11 cellular contexts compared by ENCODE assay signal in the genomic region with DNA sequence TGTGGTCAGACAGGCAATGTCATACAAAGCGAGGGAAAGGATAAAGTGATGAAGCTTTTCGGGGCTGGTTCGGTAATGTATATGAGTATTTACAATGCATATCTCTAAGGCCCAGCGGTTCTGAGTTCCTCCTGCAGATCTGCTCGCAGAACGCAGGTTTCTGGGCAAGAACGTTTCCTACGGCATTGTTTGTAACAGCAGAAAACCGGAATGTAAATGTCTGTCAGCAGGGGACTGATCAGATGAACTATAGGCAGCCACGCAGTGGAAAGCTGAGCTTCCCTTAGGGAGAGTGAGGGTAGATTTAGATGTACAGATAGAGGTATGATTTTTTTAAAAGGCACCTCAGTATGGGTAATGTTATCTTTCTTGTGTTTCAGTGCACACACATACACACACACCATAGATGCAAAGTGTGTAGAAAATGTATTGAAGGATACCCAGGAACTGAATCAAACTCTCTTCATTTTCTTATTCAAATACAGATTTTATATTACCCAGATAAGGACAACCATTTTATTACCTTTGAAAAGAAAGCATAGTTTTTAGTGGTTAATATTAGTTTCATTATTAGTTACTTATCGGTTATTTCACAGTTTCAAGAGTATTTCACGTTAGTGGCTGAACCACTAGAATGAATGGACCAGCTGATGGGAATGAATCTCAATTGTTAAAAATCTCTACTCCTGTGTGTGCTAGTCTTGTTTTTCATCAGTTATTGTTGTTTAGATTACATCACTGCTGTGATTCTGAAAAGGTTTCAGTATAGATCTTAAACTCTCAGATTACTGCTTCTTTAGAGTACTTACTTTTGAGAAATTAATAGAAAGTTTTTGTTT. TPM values are rescaled to one million over a fixed set of nuclear protein-coding genes. Genes with fewer than 3 reads are reported as not detected.
DNase-seq lines count a peak whose midpoint lies in the region; ATAC-seq, FAIRE-seq and TF ChIP-seq lines count a peak whose summit lies in the region.
"Had no signal": no experiment of that assay in that cellular context is flagged by ENCODE, and none has a peak within 500 bp of the region (broad histone marks: within the 10 kb centered on the region; RNA-seq: fewer than 3 reads in every experiment).

No MANE protein-coding gene starts in this region.

- 88 to 92% (median 92%) methylated on average over 12 of the region's 12 CpGs for WGBS in spleen, 5 donors

- H3K9me3 ChIP-seq in spleen: no peaks in the 10 kb centered on the region
- H3K9me3 ChIP-seq: SJCRH30 had no signal

- intact Hi-C loops in spleen (cut with DNase I; ENCODE audit: low total_unique reads): loop anchor here (10.0 kb wide), 1 partner anchor 124 kb away; no protein-coding TSS in a partner anchor

- no peak for TF ChIP-seq POLR2A in spleen (IDR thresholded peaks at IDR 0.05)

- peak overlapping the region; percentile 76 for H3K27ac ChIP-seq in caudate nucleus (ENCODE audit: low read depth, low read length)
- H3K27ac ChIP-seq in spleen: no peak overlapping the region
- H3K27ac ChIP-seq: SJCRH30 had no signal

- no peaks in the 10 kb centered on the region for H3K27me3 ChIP-seq in spleen (replicated peaks in 1 of 7)
- H3K27me3 ChIP-seq: SJCRH30 had no signal

- peaks cover 0 to 21% (median 13%) of the 10 kb centered on the region in 6 donors for H3K4me1 ChIP-seq in spleen
- H3K4me1 ChIP-seq: SJCRH30 had no signal

- peak; percentile 73 for FAIRE-seq in GM18507 (lab: Jason Lieb, UNC)

- H3K4me3 ChIP-seq in spleen: no peak overlapping the region
- H3K4me3 ChIP-seq: SJCRH30 had no signal

- no peak for TF ChIP-seq CTCF in spleen (IDR thresholded peaks at IDR 0.05 in 8 of 11, conservative IDR thresholded peaks at IDR 0.05 in 3 of 11)

- peaks cover 0 to 84% (median 19%) of the 10 kb centered on the region in 6 donors for H3K36me3 ChIP-seq in spleen

- DNase-seq in GM18507 (ENCODE audit: extremely low spot score, insufficient read length, low read depth) (peak; percentile 28), caudate nucleus (lab: John Stamatoyannopoulos, UW) (no peak), spleen (no peak), NCI-H510A (lab: John Stamatoyannopoulos, UW) (no peak), SIG-M5 treated with dmso at 0.1 percent for 504 hours (lab: John Stamatoyannopoulos, UW; ENCODE audit: unreplicated experiment) (no peak), putamen (ENCODE audit: low spot score) (no peak)
- DNase-seq: activated gamma-delta T cell; SJCRH30; stimulated activated CD4-positive, alpha-beta T cell treated with anti-CD3 and anti-CD28 coated beads, Interleukin-1b, Interleukin-23, amount 100 ng/mL, for 48 hours had no signal

- ATAC-seq in GM21360 (IDR thresholded peaks at IDR 0.05; ENCODE audit: unreplicated experiment) (peak; percentile 88), HG03097 (IDR thresholded peaks at IDR 0.05; ENCODE audit: low FRiP score, unreplicated experiment) (peak; percentile 78)

RNA-seq across cellular contexts. Expression of gene SNX9, which starts 56.2 kb away (rescaled TPM):
- total RNA-seq in spleen: 10 to 100 TPM; 29.0 to 42.5 (median 36.1) TPM
- 10 to 100 TPM; 18.9 to 22.1 (median 20.8) TPM for polyA plus RNA-seq in spleen
